14 cellular contexts compared by ENCODE assay signal in the genomic region with DNA sequence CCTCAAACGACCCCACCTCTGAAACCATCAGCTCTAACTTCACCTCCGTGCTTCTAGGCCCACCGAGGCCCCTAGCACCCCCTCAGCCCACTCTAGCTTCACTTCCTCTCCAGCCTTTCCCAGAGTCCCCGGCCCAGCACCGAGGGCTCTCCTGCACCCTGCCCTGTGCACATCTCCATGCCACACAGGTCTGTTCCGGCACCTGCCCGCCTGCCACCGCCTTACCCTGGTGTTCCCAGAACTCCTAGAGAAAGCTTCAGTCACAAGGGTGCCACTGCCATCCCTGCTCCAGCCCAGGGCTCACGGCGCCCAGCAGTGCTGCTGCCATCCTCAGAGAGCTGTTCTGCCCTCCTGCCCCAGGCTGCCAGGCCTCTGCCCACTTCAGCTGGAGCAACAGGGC.
"Had no signal": no experiment of that assay in that cellular context is flagged by ENCODE, and none has a peak within 500 bp of the region (broad histone marks: within the 10 kb centered on the region; RNA-seq: fewer than 3 reads in every experiment).

No MANE protein-coding gene starts in this region.

- H3K4me1 ChIP-seq: foreskin keratinocyte had no signal

- H3K36me3 ChIP-seq: brain microvascular endothelial cell, transverse colon, WERI-Rb-1 had no signal

- H3K4me3 ChIP-seq: coronary artery, transverse colon had no signal

- H3K27ac ChIP-seq: brain microvascular endothelial cell, coronary artery, foreskin keratinocyte, transverse colon, WERI-Rb-1 had no signal

- H3K9me3 ChIP-seq: transverse colon had no signal

- DNase-seq: activated CD4-positive, alpha-beta T cell treated with anti-CD3 and anti-CD28 coated beads, Interleukin-2, amount 50 U/mL, for 48 hours; activated effector memory CD4-positive, alpha-beta T cell treated with anti-CD3 and anti-CD28 coated beads, Interleukin-2, amount 50 U/mL, for 16 hours; activated T-cell treated with anti-CD3 and anti-CD28 coated beads, Interleukin-2, amount 50 U/mL, for 4 hours; brain microvascular endothelial cell; effector memory CD4-positive, alpha-beta T cell; foreskin keratinocyte; kidney glomerular epithelial cell; mesenchymal stem cell; stimulated activated CD4-positive, alpha-beta T cell treated with anti-CD3 and anti-CD28 coated beads, Interleukin-2, amount 100 ng/mL, for 48 hours; stimulated activated naive CD4-positive, alpha-beta T cell; transverse colon; WERI-Rb-1 had no signal

- H3K27me3 ChIP-seq: brain microvascular endothelial cell, transverse colon had no signal

- ATAC-seq: activated T-cell treated with anti-CD3 and anti-CD28 coated beads, Interleukin-2, amount 50 U/mL, for 4 hours; foreskin keratinocyte; SK-N-SH treated with all-trans-retinoic acid at 6 μM for 48 hours had no signal
